In genomic region chr11:11243790-11244469, GRCh38 we compare ENCODE assay signal across 8 cellular contexts.
DNase-seq lines count a peak whose midpoint lies in the region; ATAC-seq and TF ChIP-seq lines count a peak whose summit lies in the region.

No MANE protein-coding gene starts in this region.

- no peaks in the 10 kb centered on the region for H3K79me2 ChIP-seq in mammary epithelial cell (ENCODE audit: insufficient read depth, low read length)

- CTCF ChIA-PET in CD8-positive, alpha-beta memory T cell (lab: Charles Lee), result no interaction called here
- CTCF ChIA-PET in mammary epithelial cell (lab: Charles Lee; ENCODE audit: low non-redundant PET), result no interaction called here

- peaks cover 19 to 32% (median 29%) of the 10 kb centered on the region in 3 donors for H3K4me1 Mint-ChIP-seq in CD8-positive, alpha-beta memory T cell
- peaks cover 27% of the 10 kb centered on the region for H3K4me1 Mint-ChIP-seq in type B pancreatic cell (ENCODE audit: unreplicated experiment)

- H3K4me2 ChIP-seq in mammary epithelial cell (ENCODE audit: insufficient read depth, low read depth, low read length), result no peak overlapping the region

- H3K9me3 ChIP-seq in CD8-positive, alpha-beta memory T cell (ENCODE audit: low read length), result no peaks in the 10 kb centered on the region
- no peaks in the 10 kb centered on the region for H3K9me3 ChIP-seq in mammary epithelial cell (replicated peaks; ENCODE audit: insufficient read depth, low read length)

- BruUV-seq in mammary epithelial cell (replicated peaks; lab: Mats Ljungman, UMichigan), result no TSS peak

- peak overlapping the region; percentile 32 for H3K27ac ChIP-seq in CD8-positive, alpha-beta memory T cell (ENCODE audit: low read depth, low read length)
- H3K27ac ChIP-seq in mammary epithelial cell (ENCODE audit: insufficient read depth, low read depth, low read length), result no peak overlapping the region

- H4K20me1 ChIP-seq in mammary epithelial cell (ENCODE audit: insufficient read depth, low read length), result no peaks in the 10 kb centered on the region

- peaks cover 0 to 2% (median 0%) of the 10 kb centered on the region in 5 donors for H3K9me3 Mint-ChIP-seq in CD8-positive, alpha-beta memory T cell
- H3K9me3 Mint-ChIP-seq in type B pancreatic cell, result peaks cover 12% of the 10 kb centered on the region

- peak; percentile 42 for ATAC-seq in GM19468 (IDR thresholded peaks at IDR 0.05; ENCODE audit: extremely low read depth, unreplicated experiment)

- peak overlapping the region; percentile 13 to 93 (median 81) for H3K27ac Mint-ChIP-seq in CD8-positive, alpha-beta memory T cell
- H3K27ac Mint-ChIP-seq in type B pancreatic cell, result peak overlapping the region; percentile 52

- H3K36me3 ChIP-seq in CD8-positive, alpha-beta memory T cell (ENCODE audit: insufficient read depth, low read length), result no peaks in the 10 kb centered on the region
- H3K36me3 ChIP-seq in mammary epithelial cell (ENCODE audit: insufficient read depth, low read length), result no peaks in the 10 kb centered on the region

- intact Hi-C loops in mammary epithelial cell (cut with micrococcal nuclease), result no loop called here

- POLR2A ChIA-PET in CD8-positive, alpha-beta memory T cell (lab: Charles Lee), result no interaction called here

- no peak for TF ChIP-seq CTCF in mammary epithelial cell (conservative IDR thresholded peaks at IDR 0.05 in 1 of 2, IDR thresholded peaks at IDR 0.05 in 1 of 2; ENCODE audit: extremely low read depth in 1 of 2, insufficient read depth in 1 of 2, low read depth in 1 of 2, low read length in 2 of 2)
- no peak for TF ChIP-seq CTCF in type B pancreatic cell (conservative IDR thresholded peaks at IDR 0.05)

- H3K27me3 Mint-ChIP-seq in CD8-positive, alpha-beta memory T cell, result no peaks in the 10 kb centered on the region
- H3K27me3 Mint-ChIP-seq in type B pancreatic cell, result peaks cover 23% of the 10 kb centered on the region

- H3K4me1 ChIP-seq in CD8-positive, alpha-beta memory T cell (ENCODE audit: insufficient read depth, low read length), result peaks cover 13% of the 10 kb centered on the region
- H3K4me1 ChIP-seq in mammary epithelial cell (ENCODE audit: insufficient read depth, low read length), result peaks cover 16% of the 10 kb centered on the region

- WGBS in mammary epithelial cell (ENCODE audit: low coverage, missing lambda C conversion rate), result 3% methylated on average over 8 of the region's 8 CpGs

- in situ Hi-C loops in mammary epithelial cell (cut with MboI; ENCODE audit: low sequenced_read_pairs in 2 of 2), result no loop called here

- DNase-seq in CD8-positive, alpha-beta memory T cell, result peak; percentile 9 to 64 (median 26)
- DNase-seq in NCI-H2196 treated with DMSO at 0.1 percent for 48 hours (lab: John Stamatoyannopoulos, UW; ENCODE audit: unreplicated experiment) (peak; percentile 35), mammary epithelial cell (peak; percentile 30), lung microvascular endothelial cell (ENCODE audit: low read depth in 2 of 2) (peak; percentile 33 to 75), type B pancreatic cell (ENCODE audit: extremely low spot score, unreplicated experiment) (no peak), activated gamma-delta T cell treated with Interleukin-2 at 50 U/mL for 16 hours (no peak), C1 segment of cervical spinal cord (lab: John Stamatoyannopoulos, UW) (no peak)

- peak overlapping the region; percentile 14 for H3K9ac ChIP-seq in mammary epithelial cell (ENCODE audit: insufficient read depth, low read length)

- no peaks in the 10 kb centered on the region for H3K27me3 ChIP-seq in CD8-positive, alpha-beta memory T cell (ENCODE audit: insufficient read depth, low read length, poor library complexity, severe bottlenecking)
- H3K27me3 ChIP-seq in mammary epithelial cell (ENCODE audit: insufficient read depth, low read length), result no peaks in the 10 kb centered on the region

- dilution Hi-C loops in mammary epithelial cell (cut with HindIII; ENCODE audit: low sequenced_read_pairs), result no loop called here

- H2AFZ ChIP-seq in mammary epithelial cell (ENCODE audit: low read depth, low read length), result peak overlapping the region; percentile 23

- peak overlapping the region in 5 of 7 donors; percentile 4 to 73 (median 41) for H3K4me3 Mint-ChIP-seq in CD8-positive, alpha-beta memory T cell
- H3K4me3 Mint-ChIP-seq in type B pancreatic cell, result peak overlapping the region; percentile 24

- H3K36me3 Mint-ChIP-seq in CD8-positive, alpha-beta memory T cell, result peaks cover 0 to 1% (median 0%) of the 10 kb centered on the region in 3 donors
- no peaks in the 10 kb centered on the region for H3K36me3 Mint-ChIP-seq in type B pancreatic cell

- no peak overlapping the region for H3K4me3 ChIP-seq in CD8-positive, alpha-beta memory T cell (ENCODE audit: low read length)
- no peak overlapping the region for H3K4me3 ChIP-seq in mammary epithelial cell (replicated peaks in 1 of 3; ENCODE audit: insufficient read depth in 1 of 3, low read depth in 2 of 3, low read length in 3 of 3)

Comparison
In these comparisons a context has a peak if more than half of its experiments do, and no peak if none do; other contexts are left out.
1. DNase-seq: peak in CD8-positive, alpha-beta memory T cell (5 of 5), NCI-H2196 treated with DMSO at 0.1 percent for 48 hours (single experiment), mammary epithelial cell (single experiment) and lung microvascular endothelial cell (2 of 2); none in type B pancreatic cell (single experiment), activated gamma-delta T cell treated with Interleukin-2 at 50 U/mL for 16 hours (single experiment) and C1 segment of cervical spinal cord (0 of 14).